ENCODE assay signal across 17 cellular contexts in the genomic region with DNA sequence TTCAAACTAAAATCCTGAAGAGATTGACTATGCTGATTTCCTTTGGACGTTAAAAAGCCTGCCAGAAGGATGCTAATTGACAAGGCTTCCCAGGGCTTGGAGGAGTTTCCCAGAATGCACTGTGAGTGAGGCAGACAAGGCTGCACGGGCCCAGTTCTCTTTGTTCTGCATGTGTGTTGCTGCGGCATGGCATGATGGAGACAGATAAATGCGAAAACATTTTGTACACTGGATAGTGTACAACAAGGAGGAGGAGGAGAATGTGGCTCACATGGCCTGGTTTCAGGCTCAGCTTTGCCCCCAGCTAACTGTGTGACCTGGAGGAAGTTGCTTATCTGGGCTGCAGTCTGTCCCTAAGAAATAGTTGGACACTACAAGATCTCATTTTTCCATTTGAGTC.
A peak's percentile ranks its signal among the peaks of the same experiment; 100 is the strongest.
DNase-seq lines count a peak whose midpoint lies in the region; ATAC-seq and TF ChIP-seq lines count a peak whose summit lies in the region.
"Had no signal": no experiment of that assay in that cellular context is flagged by ENCODE, and none has a peak within 500 bp of the region (broad histone marks: within the 10 kb centered on the region; RNA-seq: fewer than 3 reads in every experiment).

No MANE protein-coding gene starts in this region.

- H3K4me1 Mint-ChIP-seq in GM23338, result peaks cover 22% of the 10 kb centered on the region
- H3K4me1 Mint-ChIP-seq: CD8-positive, alpha-beta memory T cell had no signal

- H3K23ac ChIP-seq in neuronal stem cell (ENCODE audit: low read depth, low read length, poor library complexity) (no peak overlapping the region), trophoblast cell (ENCODE audit: low read length) (no peak overlapping the region)

- H2BK12ac ChIP-seq in neuronal stem cell (ENCODE audit: low read length) (no peak overlapping the region), trophoblast cell (ENCODE audit: low read length) (no peak overlapping the region)

- no peaks in the 10 kb centered on the region for H4K20me1 ChIP-seq in GM23338 (replicated peaks; ENCODE audit: insufficient read depth)
- H4K20me1 ChIP-seq: BLaER1 had no signal

- H4K91ac ChIP-seq in neuronal stem cell (ENCODE audit: low read depth, low read length, poor library complexity), result no peak overlapping the region
- no peak overlapping the region for H4K91ac ChIP-seq in trophoblast cell (ENCODE audit: low read depth, low read length)

- no peaks in the 10 kb centered on the region for H3K27me3 ChIP-seq in GM23338 (ENCODE audit: insufficient read depth)
- H3K27me3 ChIP-seq in neuronal stem cell (ENCODE audit: control insufficient read depth in 3 of 3, insufficient read depth in 3 of 3, low read depth in 1 of 3, low read length in 3 of 3), result no peaks in the 10 kb centered on the region
- no peaks in the 10 kb centered on the region for H3K27me3 ChIP-seq in trophoblast cell (ENCODE audit: insufficient read depth, low read length)
- H3K27me3 ChIP-seq: BLaER1 had no signal

- no peak overlapping the region for H3K4me2 ChIP-seq in GM23338
- no peak overlapping the region for H3K4me2 ChIP-seq in neuronal stem cell (ENCODE audit: insufficient read depth, low read length, poor library complexity, severe bottlenecking)
- H3K4me2 ChIP-seq in trophoblast cell (ENCODE audit: low read length), result no peak overlapping the region
- H3K4me2 ChIP-seq: BLaER1 had no signal

- no peak overlapping the region for H3K27ac ChIP-seq in GM23338 (ENCODE audit: low read depth)
- H3K27ac ChIP-seq in neuronal stem cell (replicated peaks; ENCODE audit: low read length), result no peak overlapping the region
- H3K27ac ChIP-seq in trophoblast cell (ENCODE audit: low read depth, low read length), result no peak overlapping the region
- H3K27ac ChIP-seq: BLaER1 had no signal

- H4K8ac ChIP-seq in neuronal stem cell (ENCODE audit: low read depth, low read length) (peak overlapping the region; percentile 54), trophoblast cell (ENCODE audit: low read depth, low read length) (no peak overlapping the region)

- no peak overlapping the region for H3K27ac Mint-ChIP-seq in GM23338
- H3K27ac Mint-ChIP-seq: CD8-positive, alpha-beta memory T cell had no signal

- DNase-seq in GM23338 (ENCODE audit: low spot score), result no peak
- peak; percentile 29 for DNase-seq in OCI-M2 (lab: John Stamatoyannopoulos, UW; ENCODE audit: unreplicated experiment)
- peak; percentile 23 to 62 for DNase-seq in erythroblast (lab: John Stamatoyannopoulos, UW)
- no peak for DNase-seq in neuronal stem cell (ENCODE audit: low spot score)
- no peak for DNase-seq in trophoblast cell
- DNase-seq: CD8-positive, alpha-beta memory T cell; DND-41; MM.1S; NCI-H1105; NCI-H2171; NCI-H774 had no signal

- H3F3A ChIP-seq in GM23338 (replicated peaks; ENCODE audit: low read depth), result no peaks in the 10 kb centered on the region

- H3K4ac ChIP-seq in neuronal stem cell (ENCODE audit: low read length) (no peak overlapping the region), trophoblast cell (ENCODE audit: low read depth, low read length) (no peak overlapping the region)

- peak overlapping the region; percentile 91; the same call in 1 of the 2 replicates for H2AFZ ChIP-seq in GM23338
- H2AFZ ChIP-seq in neuronal stem cell (ENCODE audit: low read length), result peak overlapping the region; percentile 80
- H2AFZ ChIP-seq in trophoblast cell (ENCODE audit: insufficient read depth, low read length, poor library complexity), result no peak overlapping the region

- no peak overlapping the region for H3K18ac ChIP-seq in neuronal stem cell (ENCODE audit: low read length)
- no peak overlapping the region for H3K18ac ChIP-seq in trophoblast cell (ENCODE audit: low read length)

- no peaks in the 10 kb centered on the region for H3K79me1 ChIP-seq in neuronal stem cell (ENCODE audit: low read depth, low read length)
- H3K79me1 ChIP-seq in trophoblast cell (ENCODE audit: low read length), result peaks cover 3% of the 10 kb centered on the region

- H3K79me2 ChIP-seq in GM23338 (replicated peaks; ENCODE audit: insufficient read depth) (no peaks in the 10 kb centered on the region), trophoblast cell (ENCODE audit: control insufficient read depth, insufficient read depth, low read length, poor library complexity) (no peaks in the 10 kb centered on the region)

- H2BK15ac ChIP-seq in neuronal stem cell (ENCODE audit: low read length), result no peak overlapping the region

- H3K27me3 Mint-ChIP-seq in GM23338 (ENCODE audit: insufficient read depth, low read depth, poor library complexity), result peaks cover 4% of the 10 kb centered on the region

- H2BK120ac ChIP-seq in neuronal stem cell (ENCODE audit: low read depth, low read length) (no peak overlapping the region), trophoblast cell (ENCODE audit: insufficient read depth, low read length, poor library complexity) (no peak overlapping the region)

- peak; percentile 22 for TF ChIP-seq POLR2A in erythroblast (IDR thresholded peaks at IDR 0.05; ENCODE audit: low read length)

- no peaks in the 10 kb centered on the region for H3K36me3 ChIP-seq in GM23338 (ENCODE audit: insufficient read depth)
- no peaks in the 10 kb centered on the region for H3K36me3 ChIP-seq in neuronal stem cell (replicated peaks in 1 of 2; ENCODE audit: control insufficient read depth in 2 of 2, insufficient read depth in 2 of 2, low read length in 2 of 2)
- H3K36me3 ChIP-seq in trophoblast cell (ENCODE audit: control insufficient read depth in 1 of 2, insufficient read depth in 2 of 2, low read length in 2 of 2), result no peaks in the 10 kb centered on the region
- H3K36me3 ChIP-seq: BLaER1 had no signal

- no peak overlapping the region for H3K4me3 ChIP-seq in GM23338
- no peak overlapping the region for H3K4me3 ChIP-seq in neuronal stem cell (ENCODE audit: low read length in 2 of 2)
- H3K4me3 ChIP-seq in trophoblast cell (ENCODE audit: low read depth, low read length), result no peak overlapping the region
- H3K4me3 ChIP-seq: BLaER1 had no signal

- no peaks in the 10 kb centered on the region; the same call in 2 of the 3 replicates for H3K9me3 Mint-ChIP-seq in GM23338
- H3K9me3 Mint-ChIP-seq: CD8-positive, alpha-beta memory T cell; H9 had no signal

- no peak overlapping the region for H3K14ac ChIP-seq in neuronal stem cell (ENCODE audit: low read length)
- H3K14ac ChIP-seq in trophoblast cell (ENCODE audit: low read length), result no peak overlapping the region

- H3K9me3 ChIP-seq in neuronal stem cell (replicated peaks in 1 of 2; ENCODE audit: control insufficient read depth in 2 of 2, insufficient read depth in 1 of 2, low read depth in 1 of 2, low read length in 2 of 2) (no peaks in the 10 kb centered on the region), trophoblast cell (ENCODE audit: insufficient read depth, low read depth, low read length) (no peaks in the 10 kb centered on the region)
- H3K9me3 ChIP-seq: BLaER1 had no signal

- no peak overlapping the region for H2BK5ac ChIP-seq in neuronal stem cell (ENCODE audit: low read length)
- no peak overlapping the region for H2BK5ac ChIP-seq in trophoblast cell (ENCODE audit: low read depth, low read length, poor library complexity)

- no peak for TF ChIP-seq CTCF in GM23338 (conservative IDR thresholded peaks at IDR 0.05; ENCODE audit: low read depth in 2 of 2)

- no CpG with 5 or more reads among the region's 4 CpGs for WGBS in neuronal stem cell (ENCODE audit: extremely low coverage in 2 of 2, insufficient read length in 2 of 2, insufficient replicate concordance in 1 of 2), 2 donors
- WGBS in trophoblast cell (ENCODE audit: extremely low coverage, insufficient coverage, insufficient read length), result no CpG with 5 or more reads among the region's 4 CpGs

- H3K9me2 ChIP-seq in GM23338 (ENCODE audit: insufficient read depth), result 0 out of 2 replicates have a peak, but pooled peaks cover 9% of the 10 kb centered on the region

- H3K4me1 ChIP-seq in GM23338 (ENCODE audit: insufficient read depth) (peaks cover 19% of the 10 kb centered on the region), neuronal stem cell (ENCODE audit: control insufficient read depth in 2 of 2, insufficient read depth in 1 of 2, low read depth in 1 of 2, low read length in 2 of 2) (peaks cover 6 to 9% of the 10 kb centered on the region in 2 donors), trophoblast cell (ENCODE audit: control insufficient read depth in 1 of 2, insufficient read depth in 2 of 2, low read length in 2 of 2) (peaks cover 5 to 10% of the 10 kb centered on the region in 2 experiments)
- H3K4me1 ChIP-seq: BLaER1 had no signal

- H3K9ac ChIP-seq in neuronal stem cell (ENCODE audit: low read depth, low read length, poor library complexity) (no peak overlapping the region), trophoblast cell (ENCODE audit: low read length) (no peak overlapping the region)
- H3K9ac ChIP-seq: BLaER1 had no signal

- H4K12ac ChIP-seq in trophoblast cell (ENCODE audit: low read depth, low read length), result no peak overlapping the region

- no peak for ATAC-seq in GM23338
- ATAC-seq in HG03521 (IDR thresholded peaks at IDR 0.05; ENCODE audit: unreplicated experiment), result no peak
- no peak for ATAC-seq in HG03135 (IDR thresholded peaks at IDR 0.05; ENCODE audit: unreplicated experiment)
- ATAC-seq in GM21515 (IDR thresholded peaks at IDR 0.05; ENCODE audit: unreplicated experiment), result no peak
- ATAC-seq: Panc1 had no signal

- no peaks in the 10 kb centered on the region for H3K36me3 Mint-ChIP-seq in GM23338 (ENCODE audit: low read depth)
- H3K36me3 Mint-ChIP-seq: CD8-positive, alpha-beta memory T cell had no signal

- no peak overlapping the region for H2AK5ac ChIP-seq in neuronal stem cell (ENCODE audit: low read depth, low read length)
- H2AK5ac ChIP-seq in trophoblast cell (ENCODE audit: low read length), result no peak overlapping the region

- no peak overlapping the region for H3K4me3 Mint-ChIP-seq in GM23338
- H3K4me3 Mint-ChIP-seq: CD8-positive, alpha-beta memory T cell; H9 had no signal

TF ChIP-seq in GM23338, 12 proteins besides CTCF, POLR2A, EP300 and RAD21 (continues in another document):
- TF ChIP-seq EZH2 (IDR thresholded peaks at IDR 0.05; ENCODE audit: low read depth, unreplicated experiment), result no peak
- no peak for TF ChIP-seq CREB1 (CRISPR knock-in tag; IDR thresholded peaks at IDR 0.05; ENCODE audit: low read depth)

Comparison
In these comparisons a context has a peak if more than half of its experiments do, and no peak if none do; other contexts are left out.
1. DNase-seq: peak in OCI-M2 (single experiment) and erythroblast (2 of 2); none in GM23338 (single experiment), neuronal stem cell (single experiment) and trophoblast cell (0 of 2).